In the genomic region with DNA sequence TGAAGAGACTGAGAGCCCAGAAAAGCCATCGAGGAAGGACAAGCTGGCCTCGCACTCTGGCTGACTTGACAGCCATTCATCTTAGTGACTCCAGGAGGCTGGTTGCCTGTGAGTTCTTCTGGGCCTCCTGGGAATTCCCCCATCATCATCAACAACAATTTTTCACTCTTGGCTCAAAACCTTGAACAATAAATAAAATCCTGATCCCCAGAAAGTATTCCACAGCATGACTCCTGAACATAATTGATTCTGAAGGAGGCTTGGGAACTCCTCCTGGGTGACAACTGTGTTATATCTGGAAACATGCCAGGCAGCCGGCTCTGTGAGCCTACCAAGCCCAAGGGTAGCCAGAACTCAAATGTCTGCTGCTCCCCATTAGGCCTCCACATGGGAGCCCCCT, we compare ENCODE assay signal across 17 cellular contexts.
DNase-seq lines count a peak whose midpoint lies in the region; TF ChIP-seq lines count a peak whose summit lies in the region.
"Had no signal": no experiment of that assay in that cellular context is flagged by ENCODE, and none has a peak within 500 bp of the region (broad histone marks: within the 10 kb centered on the region; RNA-seq: fewer than 3 reads in every experiment).

No MANE protein-coding gene starts in this region.

- in situ Hi-C loops in Caki2 (cut with HindIII; ENCODE audit: low pct_unique_long_range_greater_than_20kb, low sequenced_read_pairs), result no loop called here

- DNase-seq in Caki2 (ENCODE audit: low read depth) (peak; percentile 46), NCI-H524 (lab: John Stamatoyannopoulos, UW) (peak; percentile 40 to 68), mesothelial cell of epicardium (ENCODE audit: low spot score in 2 of 2, unreplicated experiment in 2 of 2) (no peak), hippocampal formation (lab: John Stamatoyannopoulos, UW) (no peak), UCSD-AML1 (lab: John Stamatoyannopoulos, UW; ENCODE audit: unreplicated experiment) (no peak), KG1 (lab: John Stamatoyannopoulos, UW) (no peak)
- DNase-seq: activated CD8-positive, alpha-beta T cell treated with anti-CD3 and anti-CD28 coated beads, Interleukin-2, amount 10 ng/mL, durations not matched to agents 7 days and 5 days; DND-41; effector CD8-positive, alpha-beta T cell; GOT3; head of caudate nucleus; natural killer cell; NCI-H1930; Right ventricle myocardium superior; stimulated activated CD4-positive, alpha-beta T cell treated with anti-CD3 and anti-CD28 coated beads, Interleukin-12 subunit alpha, Interleukin-12 subunit beta, amount 100 ng/mL, for 4 hours; WERI-Rb-1 had no signal

- peak; percentile 92 for TF ChIP-seq EP300 in Ishikawa (IDR thresholded peaks at IDR 0.05; ENCODE audit: borderline replicate concordance)

- H3K36me3 Mint-ChIP-seq in mesothelial cell of epicardium, result no peaks in the 10 kb centered on the region
- H3K36me3 Mint-ChIP-seq: natural killer cell had no signal

- no peaks in the 10 kb centered on the region for H3K9me3 Mint-ChIP-seq in mesothelial cell of epicardium
- H3K9me3 Mint-ChIP-seq: natural killer cell had no signal

- H3K27me3 Mint-ChIP-seq in mesothelial cell of epicardium (ENCODE audit: low read depth), result no peaks in the 10 kb centered on the region

- H3K4me1 Mint-ChIP-seq in mesothelial cell of epicardium, result peaks cover 50% of the 10 kb centered on the region
- H3K4me1 Mint-ChIP-seq: natural killer cell had no signal

- peak; percentile 13; the same call in 1 of the 2 replicates for TF ChIP-seq RAD21 in Ishikawa (IDR thresholded peaks at IDR 0.05; ENCODE audit: low read depth)

- no peak for TF ChIP-seq CTCF in mesothelial cell of epicardium (IDR thresholded peaks at IDR 0.05; ENCODE audit: unreplicated experiment)

- peak overlapping the region; percentile 9 for H3K27ac Mint-ChIP-seq in mesothelial cell of epicardium
- H3K27ac Mint-ChIP-seq: activated CD8-positive, alpha-beta T cell treated with anti-CD3 and anti-CD28 coated beads, Interleukin-2, amount 10 ng/mL, durations not matched to agents 7 days and 5 days; natural killer cell had no signal

- no peak overlapping the region for H3K4me3 Mint-ChIP-seq in mesothelial cell of epicardium
- H3K4me3 Mint-ChIP-seq: activated CD8-positive, alpha-beta T cell treated with anti-CD3 and anti-CD28 coated beads, Interleukin-2, amount 10 ng/mL, durations not matched to agents 7 days and 5 days; natural killer cell had no signal

TF ChIP-seq in Ishikawa, 13 proteins besides CTCF, POLR2A, EP300 and RAD21:
- TF ChIP-seq ZBTB7A (IDR thresholded peaks at IDR 0.05; ENCODE audit: low read depth) (no peak), NFIC (IDR thresholded peaks at IDR 0.05) (peak; percentile 100), TCF12 (IDR thresholded peaks at IDR 0.05; ENCODE audit: low read depth) (peak; percentile 98), FOXM1 (IDR thresholded peaks at IDR 0.05; ENCODE audit: borderline replicate concordance, low read depth) (peak; percentile 82; the same call in 1 of the 2 replicates), TAF1 (IDR thresholded peaks at IDR 0.05; ENCODE audit: low read depth) (no peak), EGR1 (IDR thresholded peaks at IDR 0.05) (no peak), CEBPB (IDR thresholded peaks at IDR 0.05) (peak; percentile 60; the same call in 1 of the 2 replicates), TEAD4 (IDR thresholded peaks at IDR 0.05) (peak; percentile 83), YY1 (IDR thresholded peaks at IDR 0.05; ENCODE audit: low read depth) (no peak), CREB1 (IDR thresholded peaks at IDR 0.05; ENCODE audit: low read depth) (0 out of 2 replicates have a peak, but pooled peaks have one; percentile 10)
- TF ChIP-seq, protein P1, sequence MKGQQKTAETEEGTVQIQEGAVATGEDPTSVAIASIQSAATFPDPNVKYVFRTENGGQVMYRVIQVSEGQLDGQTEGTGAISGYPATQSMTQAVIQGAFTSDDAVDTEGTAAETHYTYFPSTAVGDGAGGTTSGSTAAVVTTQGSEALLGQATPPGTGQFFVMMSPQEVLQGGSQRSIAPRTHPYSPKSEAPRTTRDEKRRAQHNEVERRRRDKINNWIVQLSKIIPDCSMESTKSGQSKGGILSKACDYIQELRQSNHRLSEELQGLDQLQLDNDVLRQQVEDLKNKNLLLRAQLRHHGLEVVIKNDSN (IDR thresholded peaks at IDR 0.05), result 0 out of 2 replicates have a peak, but pooled peaks have one; percentile 5
- TF ChIP-seq, protein P2, sequence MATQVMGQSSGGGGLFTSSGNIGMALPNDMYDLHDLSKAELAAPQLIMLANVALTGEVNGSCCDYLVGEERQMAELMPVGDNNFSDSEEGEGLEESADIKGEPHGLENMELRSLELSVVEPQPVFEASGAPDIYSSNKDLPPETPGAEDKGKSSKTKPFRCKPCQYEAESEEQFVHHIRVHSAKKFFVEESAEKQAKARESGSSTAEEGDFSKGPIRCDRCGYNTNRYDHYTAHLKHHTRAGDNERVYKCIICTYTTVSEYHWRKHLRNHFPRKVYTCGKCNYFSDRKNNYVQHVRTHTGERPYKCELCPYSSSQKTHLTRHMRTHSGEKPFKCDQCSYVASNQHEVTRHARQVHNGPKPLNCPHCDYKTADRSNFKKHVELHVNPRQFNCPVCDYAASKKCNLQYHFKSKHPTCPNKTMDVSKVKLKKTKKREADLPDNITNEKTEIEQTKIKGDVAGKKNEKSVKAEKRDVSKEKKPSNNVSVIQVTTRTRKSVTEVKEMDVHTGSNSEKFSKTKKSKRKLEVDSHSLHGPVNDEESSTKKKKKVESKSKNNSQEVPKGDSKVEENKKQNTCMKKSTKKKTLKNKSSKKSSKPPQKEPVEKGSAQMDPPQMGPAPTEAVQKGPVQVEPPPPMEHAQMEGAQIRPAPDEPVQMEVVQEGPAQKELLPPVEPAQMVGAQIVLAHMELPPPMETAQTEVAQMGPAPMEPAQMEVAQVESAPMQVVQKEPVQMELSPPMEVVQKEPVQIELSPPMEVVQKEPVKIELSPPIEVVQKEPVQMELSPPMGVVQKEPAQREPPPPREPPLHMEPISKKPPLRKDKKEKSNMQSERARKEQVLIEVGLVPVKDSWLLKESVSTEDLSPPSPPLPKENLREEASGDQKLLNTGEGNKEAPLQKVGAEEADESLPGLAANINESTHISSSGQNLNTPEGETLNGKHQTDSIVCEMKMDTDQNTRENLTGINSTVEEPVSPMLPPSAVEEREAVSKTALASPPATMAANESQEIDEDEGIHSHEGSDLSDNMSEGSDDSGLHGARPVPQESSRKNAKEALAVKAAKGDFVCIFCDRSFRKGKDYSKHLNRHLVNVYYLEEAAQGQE (IDR thresholded peaks at IDR 0.05; ENCODE audit: low read depth), result no peak
- TF ChIP-seq, protein P3, sequence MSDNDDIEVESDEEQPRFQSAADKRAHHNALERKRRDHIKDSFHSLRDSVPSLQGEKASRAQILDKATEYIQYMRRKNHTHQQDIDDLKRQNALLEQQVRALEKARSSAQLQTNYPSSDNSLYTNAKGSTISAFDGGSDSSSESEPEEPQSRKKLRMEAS (IDR thresholded peaks at IDR 0.05), result peak; percentile 61

Comparison
In these comparisons a context has a peak if more than half of its experiments do, and no peak if none do; other contexts are left out.
1. DNase-seq: peak in Caki2 (single experiment) and NCI-H524 (2 of 2); none in mesothelial cell of epicardium (0 of 2), hippocampal formation (0 of 2), UCSD-AML1 (single experiment) and KG1 (single experiment).